ENCODE assay signal across 1 cellular context in genomic region chr16:89114159-89114981, GRCh38.
TF ChIP-seq lines count a peak whose summit lies in the region.

No MANE protein-coding gene starts in this region.

TF ChIP-seq in H1, 55 proteins besides CTCF, POLR2A, EP300 and RAD21 (continued from another document):
- peak; percentile 96 for TF ChIP-seq TEAD4 (IDR thresholded peaks at IDR 0.05; ENCODE audit: low read depth, low read length)
- TF ChIP-seq KDM5A (IDR thresholded peaks at IDR 0.05; ENCODE audit: low read length), result no peak
- TF ChIP-seq, protein P1, sequence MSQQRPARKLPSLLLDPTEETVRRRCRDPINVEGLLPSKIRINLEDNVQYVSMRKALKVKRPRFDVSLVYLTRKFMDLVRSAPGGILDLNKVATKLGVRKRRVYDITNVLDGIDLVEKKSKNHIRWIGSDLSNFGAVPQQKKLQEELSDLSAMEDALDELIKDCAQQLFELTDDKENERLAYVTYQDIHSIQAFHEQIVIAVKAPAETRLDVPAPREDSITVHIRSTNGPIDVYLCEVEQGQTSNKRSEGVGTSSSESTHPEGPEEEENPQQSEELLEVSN (IDR thresholded peaks at IDR 0.05), result no peak
- TF ChIP-seq SP1 (IDR thresholded peaks at IDR 0.05; ENCODE audit: low read depth, low read length), result 0 out of 2 replicates have a peak, but pooled peaks have one; percentile 35
- TF ChIP-seq CBX8 (IDR thresholded peaks at IDR 0.05; ENCODE audit: borderline replicate concordance, low read depth, low read length), result no peak
- TF ChIP-seq KDM4A (IDR thresholded peaks at IDR 0.05; ENCODE audit: low read depth, low read length, severe bottlenecking), result no peak
- no peak for TF ChIP-seq MAX (IDR thresholded peaks at IDR 0.05)
- TF ChIP-seq FOSL1 (IDR thresholded peaks at IDR 0.05; ENCODE audit: insufficient read depth, low read depth, low read length), result no peak
- TF ChIP-seq EGR1 (IDR thresholded peaks at IDR 0.05; ENCODE audit: borderline replicate concordance, low read depth, low read length), result no peak
- no peak for TF ChIP-seq CBX5 (IDR thresholded peaks at IDR 0.05; ENCODE audit: low read depth, low read length)
- peak; percentile 48; the same call in 1 of the 2 replicates for TF ChIP-seq POLR2AphosphoS5 (IDR thresholded peaks at IDR 0.05; ENCODE audit: low read depth, low read length)
- no peak for TF ChIP-seq JUN (IDR thresholded peaks at IDR 0.05; ENCODE audit: low read depth, low read length)
